ENCODE assay signal across 10 cellular contexts in genomic region chr1:182913401-182913800, GRCh38. TPM values are rescaled to one million over a fixed set of nuclear protein-coding genes. Genes with fewer than 3 reads are reported as not detected.
"Had no signal": no experiment of that assay in that cellular context is flagged by ENCODE, and none has a peak within 500 bp of the region (broad histone marks: within the 10 kb centered on the region; RNA-seq: fewer than 3 reads in every experiment).

No MANE protein-coding gene starts in this region.

- H3K27ac Mint-ChIP-seq: IgD-negative memory B cell had no signal

- ATAC-seq: HepG2, K562 had no signal

- H3K9ac ChIP-seq: KMS-11 had no signal

- DNase-seq: IMR-90, KBM-7, KG1 had no signal

- H3K4me3 ChIP-seq: K562 had no signal

- H3K27ac ChIP-seq: HL-60, KMS-11 had no signal

- H3K4me3 Mint-ChIP-seq: IgD-negative memory B cell had no signal

RNA-seq across cellular contexts. Expression of gene SHCBP1L, which starts 39.6 kb away (rescaled TPM):
- total RNA-seq: HepG2, HT-29, HT1080, IMR-90, K562 had no signal
- polyA plus RNA-seq: HepG2, IgD-negative memory B cell, IMR-90, K562 had no signal
